Comparison of ENCODE assay signal across 13 cellular contexts in genomic region chr4:74190332-74190731, GRCh38. TPM values are rescaled to one million over a fixed set of nuclear protein-coding genes. Genes with fewer than 3 reads are reported as not detected.
DNase-seq lines count a peak whose midpoint lies in the region; ATAC-seq and TF ChIP-seq lines count a peak whose summit lies in the region.
"Had no signal": no experiment of that assay in that cellular context is flagged by ENCODE, and none has a peak within 500 bp of the region (broad histone marks: within the 10 kb centered on the region; RNA-seq: fewer than 3 reads in every experiment).

No MANE protein-coding gene starts in this region.

- TF ChIP-seq CTCF in left lung (IDR thresholded peaks at IDR 0.05) (no peak), smooth muscle cell (IDR thresholded peaks at IDR 0.05; ENCODE audit: borderline replicate concordance, insufficient read depth, poor library complexity, severe bottlenecking) (no peak), adrenal gland (IDR thresholded peaks at IDR 0.05) (no peak)

- H3K27ac ChIP-seq in left lung (no peak overlapping the region), smooth muscle cell (ENCODE audit: low read depth) (no peak overlapping the region), adrenal gland (no peak overlapping the region)
- H3K27ac ChIP-seq: BLaER1 had no signal

- H3K4me3 ChIP-seq in left lung (no peak overlapping the region), smooth muscle cell (no peak overlapping the region), adrenal gland (no peak overlapping the region)
- H3K4me3 ChIP-seq: BLaER1, HAP-1 had no signal

- ATAC-seq in left lung, result peak; percentile 90

- no peak overlapping the region for H3K4me2 ChIP-seq in smooth muscle cell
- H3K4me2 ChIP-seq: BLaER1 had no signal

- H2AFZ ChIP-seq in smooth muscle cell (ENCODE audit: low read depth), result peak overlapping the region; percentile 55

- intact Hi-C loops in left lung (cut with DNase I) (loop anchor here in 1 of 2 donors (10.0 kb wide), 1 partner anchor 124 kb away; no protein-coding TSS in a partner anchor), adrenal gland (cut with DNase I) (loop anchor here in 1 of 2 donors (5.0 kb wide), 1 partner anchor 117 kb away; the partner anchor contains the start of gene EPGN)

- H3K27me3 ChIP-seq in left lung (no peaks in the 10 kb centered on the region), smooth muscle cell (ENCODE audit: low read depth) (no peaks in the 10 kb centered on the region), adrenal gland (no peaks in the 10 kb centered on the region)
- H3K27me3 ChIP-seq: BLaER1 had no signal

- H3F3A ChIP-seq in smooth muscle cell (ENCODE audit: low read depth), result no peaks in the 10 kb centered on the region

- H4K20me1 ChIP-seq in smooth muscle cell (ENCODE audit: low read depth), result no peaks in the 10 kb centered on the region
- H4K20me1 ChIP-seq: BLaER1 had no signal

- H3K9me3 ChIP-seq in left lung, result no peaks in the 10 kb centered on the region
- H3K9me3 ChIP-seq in smooth muscle cell (replicated peaks; ENCODE audit: low read depth), result no peaks in the 10 kb centered on the region
- no peaks in the 10 kb centered on the region for H3K9me3 ChIP-seq in adrenal gland (replicated peaks in 1 of 3)
- H3K9me3 ChIP-seq: BLaER1 had no signal

- H3K9ac ChIP-seq in smooth muscle cell (ENCODE audit: low read depth), result no peak overlapping the region
- H3K9ac ChIP-seq: BLaER1 had no signal

- H3K4me1 ChIP-seq in left lung (no peaks in the 10 kb centered on the region), smooth muscle cell (ENCODE audit: low read depth) (no peaks in the 10 kb centered on the region), adrenal gland (replicated peaks in 1 of 2) (no peaks in the 10 kb centered on the region)
- H3K4me1 ChIP-seq: BLaER1, Caco-2, HAP-1 had no signal

- WGBS in smooth muscle cell (ENCODE audit: low lambda C conversion rate), result 89% methylated on average over 4 of the region's 4 CpGs
- 94 to 96% (median 94%) methylated on average over 4 of the region's 4 CpGs for WGBS in adrenal gland, 4 donors

- H3K36me3 ChIP-seq in left lung (no peaks in the 10 kb centered on the region), smooth muscle cell (ENCODE audit: low read depth) (no peaks in the 10 kb centered on the region), adrenal gland (replicated peaks in 1 of 2) (no peaks in the 10 kb centered on the region)
- H3K36me3 ChIP-seq: BLaER1, HAP-1 had no signal

- H3K79me2 ChIP-seq in smooth muscle cell (ENCODE audit: low read depth), result no peaks in the 10 kb centered on the region

- no peak for TF ChIP-seq POLR2A in adrenal gland (IDR thresholded peaks at IDR 0.05)

- DNase-seq in DMS53 (lab: John Stamatoyannopoulos, UW), result peak; percentile 26
- DNase-seq in DMS53 treated with DMSO at 0.1 percent for 48 hours (lab: John Stamatoyannopoulos, UW; ENCODE audit: unreplicated experiment), result no peak
- DNase-seq in left lung, result no peak
- no peak for DNase-seq in smooth muscle cell (lab: John Stamatoyannopoulos, UW; ENCODE audit: unreplicated experiment)
- DNase-seq in adrenal gland, result no peak
- no peak for DNase-seq in NCI-H510A (lab: John Stamatoyannopoulos, UW)
- no peak for DNase-seq in glomerular visceral epithelial cell (ENCODE audit: extremely low spot score)
- DNase-seq: 8988T; AML-193; CD8-positive, alpha-beta memory T cell had no signal

RNA-seq across cellular contexts. Expression of gene MTHFD2L, which starts 32.4 kb away (rescaled TPM):
- 10 to 100 TPM in 1 of 2 donors, 1 to 10 TPM in 1; 9.1 to 14.8 TPM for total RNA-seq in left lung
- 6.6 and 20.7 TPM in 2 replicates for total RNA-seq in smooth muscle cell
- polyA plus RNA-seq in smooth muscle cell, result 4.9 and 6.2 TPM in 2 replicates
- 10 to 100 TPM; 13.2 to 21.8 (median 15.9) TPM for total RNA-seq in adrenal gland
- polyA plus RNA-seq in adrenal gland, result 10 to 100 TPM in 2 of 3 donors, 1 to 10 TPM in 1; 9.8 to 25.9 (median 10.3) TPM
